10 cellular contexts compared by ENCODE assay signal in the genomic region with DNA sequence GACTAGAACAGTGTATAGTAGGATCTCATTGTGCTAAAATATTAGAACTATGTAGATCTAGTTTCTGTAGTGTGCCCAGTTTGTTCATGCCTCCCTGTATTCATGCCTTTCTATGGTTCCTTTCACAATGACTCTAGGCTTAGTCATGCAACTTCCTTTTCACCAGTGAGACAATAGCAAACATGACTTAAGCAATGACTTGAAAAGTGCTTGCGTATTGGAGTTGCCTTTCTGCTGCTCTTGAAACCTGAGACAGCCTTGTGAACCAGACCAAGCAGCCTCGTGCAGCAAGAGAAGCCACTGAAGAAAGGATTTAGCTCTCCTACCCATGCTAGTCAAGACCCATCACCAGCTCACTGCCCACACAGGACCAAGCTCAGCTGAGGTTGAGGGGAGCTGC.
DNase-seq lines count a peak whose midpoint lies in the region; ATAC-seq, FAIRE-seq and TF ChIP-seq lines count a peak whose summit lies in the region.
"Had no signal": no experiment of that assay in that cellular context is flagged by ENCODE, and none has a peak within 500 bp of the region (broad histone marks: within the 10 kb centered on the region; RNA-seq: fewer than 3 reads in every experiment).

No MANE protein-coding gene starts in this region.

- no peak overlapping the region for H3K4me2 ChIP-seq in keratinocyte (ENCODE audit: control insufficient read depth, extremely low read depth, insufficient read depth, low read depth, low read length)

- TF ChIP-seq CTCF in GM06990 (IDR thresholded peaks at IDR 0.05; ENCODE audit: insufficient read depth, low read length, poor library complexity, severe bottlenecking) (no peak), keratinocyte (optimal IDR thresholded peaks at IDR 0.05 in 1 of 3, IDR thresholded peaks at IDR 0.05 in 1 of 3, conservative IDR thresholded peaks at IDR 0.05 in 1 of 3; ENCODE audit: extremely low read depth in 1 of 3, insufficient read depth in 2 of 3, low read length in 3 of 3) (no peak)

- peak; percentile 68 for ATAC-seq in HG02885 (IDR thresholded peaks at IDR 0.05; ENCODE audit: poor library complexity, unreplicated experiment)
- no peak for ATAC-seq in HG02642 (IDR thresholded peaks at IDR 0.05; ENCODE audit: poor library complexity, unreplicated experiment)

- no peaks in the 10 kb centered on the region for H3K4me1 Mint-ChIP-seq in T-helper 2 cell treated with Interferon-gamma antibody and Interleukin-4, amounts not matched to agents 5 μg/mL and 100 μg/mL, for 36 hours (ENCODE audit: low read depth)

- H2AFZ ChIP-seq in keratinocyte (ENCODE audit: control insufficient read depth, low read length), result peak overlapping the region; percentile 54

- peaks cover 2% of the 10 kb centered on the region for H3K9me3 ChIP-seq in keratinocyte (ENCODE audit: control insufficient read depth, low read depth, low read length)

- dilution Hi-C loops in keratinocyte (cut with MboI; ENCODE audit: extremely low pct_ligation_motif_present, low sequenced_read_pairs), result no loop called here

- no peaks in the 10 kb centered on the region for H3K9me1 ChIP-seq in keratinocyte (ENCODE audit: control insufficient read depth, extremely low read depth, insufficient read depth, low read length)

- no peak overlapping the region for H3K9ac ChIP-seq in keratinocyte (ENCODE audit: control insufficient read depth, extremely low read depth, insufficient read depth, low read length)

- peak; percentile 99 for FAIRE-seq in RCC 7860 (lab: Jason Lieb, UNC)
- FAIRE-seq in keratinocyte (lab: Jason Lieb, UNC), result peak; percentile 92
- FAIRE-seq: islet of Langerhans had no signal

- no peaks in the 10 kb centered on the region for H4K20me1 ChIP-seq in keratinocyte (ENCODE audit: control insufficient read depth, extremely low read depth, insufficient read depth, low read length)

- DNase-seq in GM06990 (ENCODE audit: extremely low read depth, insufficient read length) (peak; percentile 71), RCC 7860 (ENCODE audit: low spot score) (peak; percentile 99), keratinocyte (ENCODE audit: low read depth, low spot score) (peak; percentile 55), NCI-H1930 (lab: John Stamatoyannopoulos, UW) (no peak), NCI-H2081 treated with DMSO at 0.1 percent for 48 hours (lab: John Stamatoyannopoulos, UW) (no peak)
- DNase-seq in T-helper 2 cell treated with Interferon-gamma antibody and Interleukin-4, amounts not matched to agents 5 μg/mL and 100 μg/mL, for 36 hours (ENCODE audit: low spot score), result no peak
- DNase-seq: stimulated activated CD8-positive, alpha-beta memory T cell treated with anti-CD3 and anti-CD28 coated beads, Interleukin-4, amount 100 ng/mL, for 48 hours had no signal

- H3K4me3 Mint-ChIP-seq in T-helper 2 cell treated with Interferon-gamma antibody and Interleukin-4, amounts not matched to agents 5 μg/mL and 100 μg/mL, for 36 hours, result no peak overlapping the region

- H3K27ac ChIP-seq in keratinocyte (ENCODE audit: control insufficient read depth, insufficient read depth, low read length), result peak overlapping the region; percentile 66

- H3K36me3 Mint-ChIP-seq in T-helper 2 cell treated with Interferon-gamma antibody and Interleukin-4, amounts not matched to agents 5 μg/mL and 100 μg/mL, for 36 hours (ENCODE audit: low read depth), result no peaks in the 10 kb centered on the region

- H3K27me3 ChIP-seq in GM06990 (replicated peaks; ENCODE audit: control insufficient read depth, insufficient read depth, low read length) (no peaks in the 10 kb centered on the region), keratinocyte (ENCODE audit: control insufficient read depth, extremely low read depth, insufficient read depth, low read length) (no peaks in the 10 kb centered on the region)

- peaks cover 34% of the 10 kb centered on the region for H3K9me3 Mint-ChIP-seq in T-helper 2 cell treated with Interferon-gamma antibody and Interleukin-4, amounts not matched to agents 5 μg/mL and 100 μg/mL, for 36 hours

- peaks cover 27% of the 10 kb centered on the region for H3K4me1 ChIP-seq in keratinocyte (ENCODE audit: control insufficient read depth, extremely low read depth, insufficient read depth, low read length)

- no peaks in the 10 kb centered on the region for H3K79me2 ChIP-seq in keratinocyte (ENCODE audit: control insufficient read depth, insufficient read depth, low read length)

- no peak overlapping the region for H3K4me3 ChIP-seq in GM06990 (replicated peaks; ENCODE audit: low read depth, low read length)
- no peak overlapping the region for H3K4me3 ChIP-seq in keratinocyte (ENCODE audit: control insufficient read depth in 2 of 3, extremely low read depth in 1 of 3, insufficient read depth in 2 of 3, low read depth in 1 of 3, low read length in 3 of 3)

- H3K27ac Mint-ChIP-seq in T-helper 2 cell treated with Interferon-gamma antibody and Interleukin-4, amounts not matched to agents 5 μg/mL and 100 μg/mL, for 36 hours, result no peak overlapping the region

- no peaks in the 10 kb centered on the region for H3K27me3 Mint-ChIP-seq in T-helper 2 cell treated with Interferon-gamma antibody and Interleukin-4, amounts not matched to agents 5 μg/mL and 100 μg/mL, for 36 hours (ENCODE audit: low read depth)

- H3K36me3 ChIP-seq in GM06990 (ENCODE audit: control insufficient read depth, insufficient read depth, low read length) (no peaks in the 10 kb centered on the region), keratinocyte (ENCODE audit: control insufficient read depth in 2 of 2, extremely low read depth in 1 of 2, insufficient read depth in 2 of 2, low read length in 2 of 2) (no peaks in the 10 kb centered on the region)

Comparison
In these comparisons a context has a peak if more than half of its experiments do, and no peak if none do; other contexts are left out.
1. DNase-seq: peak in GM06990 (single experiment), RCC 7860 (single experiment) and keratinocyte (single experiment); none in NCI-H1930 (0 of 2), T-helper 2 cell treated with Interferon-gamma antibody and Interleukin-4, amounts not matched to agents 5 μg/mL and 100 μg/mL, for 36 hours (single experiment) and NCI-H2081 treated with DMSO at 0.1 percent for 48 hours (single experiment).